ENCODE assay signal across 8 cellular contexts in the genomic region with DNA sequence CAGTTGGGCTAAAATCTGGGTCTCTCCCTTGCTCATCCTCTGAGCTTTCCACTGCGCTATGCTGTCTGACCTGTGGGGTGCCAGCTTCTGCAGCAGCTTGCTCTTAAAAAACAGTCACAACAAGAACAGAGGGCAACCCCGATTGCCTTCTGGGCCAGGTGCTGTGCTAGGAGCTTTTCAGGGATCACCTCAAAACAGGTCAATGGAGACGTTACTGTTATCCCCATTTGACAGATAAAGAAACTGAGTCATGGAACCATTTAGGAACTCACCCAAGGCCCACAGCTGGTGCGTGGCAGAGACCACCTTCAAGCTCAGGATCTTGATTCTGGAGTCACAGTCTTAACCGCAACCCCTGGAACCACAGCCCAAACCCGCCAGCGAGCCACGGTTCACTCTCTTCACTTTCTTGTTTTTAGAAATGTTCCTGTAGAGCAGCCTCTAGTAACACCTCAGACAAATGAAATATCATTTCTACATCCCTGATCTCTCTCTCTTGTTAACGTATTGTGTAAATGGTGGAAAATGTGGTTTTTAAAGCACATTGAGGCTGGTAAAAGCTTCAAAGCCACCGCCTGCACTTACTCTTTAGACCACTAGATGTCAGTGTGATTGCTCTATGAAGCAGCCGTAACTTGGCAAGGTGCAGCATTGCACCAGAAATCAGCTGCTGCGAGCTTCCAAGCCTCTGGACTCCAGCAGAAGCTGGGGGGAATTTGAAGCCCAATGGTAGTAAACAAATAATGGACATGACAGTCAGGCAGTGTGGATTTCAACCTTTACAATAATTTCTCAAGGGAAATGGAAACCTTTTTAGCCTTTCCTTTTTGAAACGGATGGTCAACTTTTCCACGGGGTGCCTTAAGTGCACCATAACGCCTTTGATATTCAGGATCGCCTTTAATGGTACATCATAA. TPM values are rescaled to one million over a fixed set of nuclear protein-coding genes. Genes with fewer than 3 reads are reported as not detected.
DNase-seq lines count a peak whose midpoint lies in the region; ATAC-seq and TF ChIP-seq lines count a peak whose summit lies in the region.

No MANE protein-coding gene starts in this region.

- no peak overlapping the region for H3K27ac ChIP-seq in right atrium auricular region

- H3K9me3 ChIP-seq in right atrium auricular region, result no peaks in the 10 kb centered on the region

- TF ChIP-seq CTCF in GM12875 (IDR thresholded peaks at IDR 0.05; ENCODE audit: borderline replicate concordance, insufficient read depth, low read depth, low read length) (peak; percentile 84), right atrium auricular region (IDR thresholded peaks at IDR 0.05) (peak; percentile 95 to 96)

- DNase-seq in NCI-H1694 treated with DMSO at 0.1 percent for 48 hours (lab: John Stamatoyannopoulos, UW) (peak; percentile 80), amniotic stem cell (lab: John Stamatoyannopoulos, UW) (peak; percentile 70), right atrium auricular region (ENCODE audit: low spot score) (peak; percentile 83), renal cortical epithelial cell (ENCODE audit: low read depth) (peak; percentile 79)

- H3K4me1 ChIP-seq in right atrium auricular region, result peaks cover 0 to 12% of the 10 kb centered on the region in 2 donors

- H3K27me3 ChIP-seq in right atrium auricular region, result no peaks in the 10 kb centered on the region

- peaks cover 45% of the 10 kb centered on the region for H3K4me1 Mint-ChIP-seq in T-helper 1 cell treated with Interleukin-12 subunit alpha and Interleukin-12 subunit beta and Interleukin-4 antibody, amounts not matched to agents 30 μg/mL and 1 μg/mL, for 36 hours (ENCODE audit: low read depth)

- ATAC-seq in HG02678 (IDR thresholded peaks at IDR 0.05; ENCODE audit: unreplicated experiment) (peak; percentile 87), HG03108 (IDR thresholded peaks at IDR 0.05; ENCODE audit: unreplicated experiment) (no peak)

- H3K27ac Mint-ChIP-seq in T-helper 1 cell treated with Interleukin-12 subunit alpha and Interleukin-12 subunit beta and Interleukin-4 antibody, amounts not matched to agents 30 μg/mL and 1 μg/mL, for 36 hours, result peak overlapping the region; percentile 80

- H3K36me3 ChIP-seq in right atrium auricular region, result no peaks in the 10 kb centered on the region

- no peaks in the 10 kb centered on the region for H3K9me3 Mint-ChIP-seq in T-helper 1 cell treated with Interleukin-12 subunit alpha and Interleukin-12 subunit beta and Interleukin-4 antibody, amounts not matched to agents 30 μg/mL and 1 μg/mL, for 36 hours

- peak overlapping the region; percentile 75 for H3K4me3 Mint-ChIP-seq in T-helper 1 cell treated with Interleukin-12 subunit alpha and Interleukin-12 subunit beta and Interleukin-4 antibody, amounts not matched to agents 30 μg/mL and 1 μg/mL, for 36 hours

- H3K4me3 ChIP-seq in GM12875 (ENCODE audit: low read depth, low read length) (no peak overlapping the region), right atrium auricular region (no peak overlapping the region)

- peaks cover 1% of the 10 kb centered on the region for H3K36me3 Mint-ChIP-seq in T-helper 1 cell treated with Interleukin-12 subunit alpha and Interleukin-12 subunit beta and Interleukin-4 antibody, amounts not matched to agents 30 μg/mL and 1 μg/mL, for 36 hours (ENCODE audit: low read depth)

- no peaks in the 10 kb centered on the region for H3K27me3 Mint-ChIP-seq in T-helper 1 cell treated with Interleukin-12 subunit alpha and Interleukin-12 subunit beta and Interleukin-4 antibody, amounts not matched to agents 30 μg/mL and 1 μg/mL, for 36 hours (ENCODE audit: low read depth)

RNA-seq across cellular contexts. Expression of gene FYB1, which starts 1.7 kb away (rescaled TPM):
- total RNA-seq in right atrium auricular region (1 to 10 TPM; 1.8 to 8.4 TPM), renal cortical epithelial cell (0.25 TPM in 1 of 2 replicates, not detected in the other)
